ENCODE assay signal across 1 cellular context in genomic region chr17:44216674-44217073, GRCh38.
TF ChIP-seq lines count a peak whose summit lies in the region.

No MANE protein-coding gene starts in this region.

TF ChIP-seq in K562, 482 proteins besides CTCF, POLR2A, EP300 and RAD21:
- TF ChIP-seq ZNF592 (IDR thresholded peaks at IDR 0.05) (0 out of 2 replicates have a peak, but pooled peaks have one; percentile 13), ZNF354B (CRISPR knock-in tag; IDR thresholded peaks at IDR 0.05) (no peak), SRSF1 (IDR thresholded peaks at IDR 0.05; ENCODE audit: low read depth, low read length) (no peak), YY1 (IDR thresholded peaks at IDR 0.05; ENCODE audit: borderline replicate concordance in 1 of 3, control insufficient read depth in 1 of 3, extremely low read depth in 1 of 3, insufficient read depth in 3 of 3, insufficient read length in 1 of 3, insufficient replicate concordance in 2 of 3, low read depth in 1 of 3, low read length in 2 of 3) (peak in 2 of 3 experiments; percentile 26 to 71), SMARCA5 (IDR thresholded peaks at IDR 0.05) (no peak), XRCC4 (IDR thresholded peaks at IDR 0.05; ENCODE audit: extremely low read depth, insufficient read depth, insufficient read length) (no peak), HDAC1 (IDR thresholded peaks at IDR 0.05) (no peak), ZNF316 (IDR thresholded peaks at IDR 0.05) (peak; percentile 56)
